Comparison of ENCODE assay signal across 1 cellular context in the genomic region with DNA sequence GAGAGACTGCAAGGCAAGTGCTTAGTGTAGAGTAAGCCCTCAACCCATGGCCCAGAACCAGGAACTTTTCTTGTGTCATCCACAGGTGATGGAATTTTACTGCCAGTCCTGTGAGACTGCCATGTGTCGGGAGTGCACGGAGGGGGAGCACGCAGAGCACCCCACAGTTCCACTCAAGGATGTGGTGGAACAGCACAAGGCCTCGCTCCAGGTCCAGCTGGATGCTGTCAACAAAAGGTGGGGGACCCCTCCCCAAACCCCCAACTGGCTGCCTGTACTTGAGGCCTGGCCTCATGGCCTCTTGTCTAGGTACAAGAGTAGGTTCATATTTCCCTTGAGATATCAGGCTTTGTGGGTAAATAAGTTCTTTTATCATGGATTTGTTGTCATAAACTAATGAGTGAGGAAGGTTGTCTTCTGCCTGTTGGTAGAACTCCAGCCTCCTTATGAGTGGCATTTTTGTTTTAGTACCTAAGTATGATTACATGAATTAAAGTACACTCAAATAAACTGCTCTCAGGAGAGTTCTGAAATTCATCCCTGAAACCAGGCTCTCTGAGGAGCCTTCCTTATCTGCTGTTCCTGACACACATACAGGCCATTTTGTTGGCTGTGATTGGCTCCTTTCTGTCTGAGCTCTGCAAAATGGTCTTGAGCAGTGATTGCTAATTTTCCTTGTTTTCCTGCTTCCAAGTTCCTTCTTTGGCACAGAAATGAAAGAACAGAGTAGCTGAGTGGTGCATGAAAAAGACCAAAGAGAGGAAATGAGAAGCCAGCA.
TF ChIP-seq lines count a peak whose summit lies in the region.

No MANE protein-coding gene starts in this region.

TF ChIP-seq in H1, 55 proteins besides CTCF, POLR2A, EP300 and RAD21:
- no peak for TF ChIP-seq PHF8 (conservative IDR thresholded peaks at IDR 0.05; ENCODE audit: low read depth, low read length)
